8 cellular contexts compared by ENCODE assay signal in the genomic region with DNA sequence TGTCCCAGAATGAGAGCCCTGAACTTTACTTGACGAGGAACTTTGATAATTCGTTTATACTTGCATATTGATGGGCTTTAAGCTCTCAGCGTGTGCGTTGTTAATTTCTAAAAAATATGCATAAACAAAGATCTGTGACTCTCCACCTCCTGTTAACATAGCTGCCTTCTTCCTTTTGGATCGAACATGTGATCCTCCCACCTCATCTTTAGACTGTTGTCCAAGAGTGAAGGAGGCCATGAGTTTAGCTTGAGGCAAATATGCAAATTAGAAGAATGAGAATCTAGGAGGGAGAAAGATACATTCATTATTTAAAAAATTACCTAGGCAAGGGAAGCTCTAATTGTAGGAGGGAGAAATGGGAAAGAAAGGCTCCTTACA. TPM values are rescaled to one million over a fixed set of nuclear protein-coding genes. Genes with fewer than 3 reads are reported as not detected.
DNase-seq lines count a peak whose midpoint lies in the region; ATAC-seq and TF ChIP-seq lines count a peak whose summit lies in the region.

No MANE protein-coding gene starts in this region.

- H3K4me1 ChIP-seq in fibroblast of lung (ENCODE audit: control insufficient read depth, extremely low read depth, insufficient read depth, low read length) = peaks cover 6% of the 10 kb centered on the region
- peaks cover 2% of the 10 kb centered on the region for H3K4me1 ChIP-seq in rectal smooth muscle tissue (ENCODE audit: control insufficient read depth, insufficient read depth, low read length)

- TF ChIP-seq CTCF in fibroblast of lung (conservative IDR thresholded peaks at IDR 0.05 in 1 of 2, IDR thresholded peaks at IDR 0.05 in 1 of 2; ENCODE audit: low read depth in 1 of 2, low read length in 2 of 2) = no peak

- H3K4me3 ChIP-seq in fibroblast of lung (replicated peaks in 1 of 4; ENCODE audit: control extremely low read depth in 1 of 4, insufficient read depth in 1 of 4, low read depth in 3 of 4, low read length in 4 of 4) = peak overlapping the region; percentile 75 to 86 (median 80)
- H3K4me3 ChIP-seq in rectal smooth muscle tissue (ENCODE audit: low read length) = peak overlapping the region; percentile 80

- peak overlapping the region; percentile 90 for H3K4me2 ChIP-seq in fibroblast of lung (ENCODE audit: extremely low read depth, insufficient read depth, low read length)

- H3K9me3 ChIP-seq in fibroblast of lung (ENCODE audit: control insufficient read depth, insufficient read depth, low read depth, low read length) = no peaks in the 10 kb centered on the region

- peaks cover 23% of the 10 kb centered on the region for H3K79me2 ChIP-seq in fibroblast of lung (ENCODE audit: control insufficient read depth, insufficient read depth, low read length)

- no peaks in the 10 kb centered on the region for H4K20me1 ChIP-seq in fibroblast of lung (ENCODE audit: control insufficient read depth, extremely low read depth, insufficient read depth, low read length)

- H3K36me3 ChIP-seq in fibroblast of lung (ENCODE audit: control insufficient read depth, insufficient read depth, low read length) (no peaks in the 10 kb centered on the region), rectal smooth muscle tissue (ENCODE audit: control insufficient read depth, insufficient read depth, low read length) (no peaks in the 10 kb centered on the region)

- H3K9ac ChIP-seq in fibroblast of lung (ENCODE audit: insufficient read depth, low read length) (peak overlapping the region; percentile 86), rectal smooth muscle tissue (ENCODE audit: low read length) (peak overlapping the region; percentile 25)

- peak overlapping the region; percentile 94 for H3K27ac ChIP-seq in fibroblast of lung (ENCODE audit: insufficient read depth, low read length)
- peak overlapping the region; percentile 88 for H3K27ac ChIP-seq in rectal smooth muscle tissue (ENCODE audit: low read depth, low read length)

- H3K27me3 ChIP-seq in fibroblast of lung (ENCODE audit: control insufficient read depth, insufficient read depth, low read length) (no peaks in the 10 kb centered on the region), rectal smooth muscle tissue (ENCODE audit: control insufficient read depth, insufficient read depth, low read length) (no peaks in the 10 kb centered on the region)

- peak; percentile 57 for DNase-seq in DMS79 treated with DMSO at 0.1 percent for 48 hours (lab: John Stamatoyannopoulos, UW)
- no peak for DNase-seq in DMS79 (lab: John Stamatoyannopoulos, UW)
- peak in 1 of 2 donors; percentile 45 for DNase-seq in fibroblast of lung (ENCODE audit: low read depth in 2 of 2)
- no peak for DNase-seq in iPS-NIHi7 (ENCODE audit: extremely low spot score)
- DNase-seq in NCI-H1436 (lab: John Stamatoyannopoulos, UW) = no peak
- DNase-seq in mucosa of gallbladder (ENCODE audit: low spot score) = no peak

- ATAC-seq in SK-N-SH treated with all-trans-retinoic acid at 6 μM for 48 hours = peak; percentile 19

- peak overlapping the region; percentile 95 for H2AFZ ChIP-seq in fibroblast of lung (ENCODE audit: low read length)

TF ChIP-seq in SK-N-SH treated with all-trans-retinoic acid at 6 μM for 48 hours, 23 proteins besides CTCF, POLR2A, EP300 and RAD21:
- no peak for TF ChIP-seq ZNF8 (CRISPR knock-in tag; IDR thresholded peaks at IDR 0.05)
- TF ChIP-seq, protein P1, sequence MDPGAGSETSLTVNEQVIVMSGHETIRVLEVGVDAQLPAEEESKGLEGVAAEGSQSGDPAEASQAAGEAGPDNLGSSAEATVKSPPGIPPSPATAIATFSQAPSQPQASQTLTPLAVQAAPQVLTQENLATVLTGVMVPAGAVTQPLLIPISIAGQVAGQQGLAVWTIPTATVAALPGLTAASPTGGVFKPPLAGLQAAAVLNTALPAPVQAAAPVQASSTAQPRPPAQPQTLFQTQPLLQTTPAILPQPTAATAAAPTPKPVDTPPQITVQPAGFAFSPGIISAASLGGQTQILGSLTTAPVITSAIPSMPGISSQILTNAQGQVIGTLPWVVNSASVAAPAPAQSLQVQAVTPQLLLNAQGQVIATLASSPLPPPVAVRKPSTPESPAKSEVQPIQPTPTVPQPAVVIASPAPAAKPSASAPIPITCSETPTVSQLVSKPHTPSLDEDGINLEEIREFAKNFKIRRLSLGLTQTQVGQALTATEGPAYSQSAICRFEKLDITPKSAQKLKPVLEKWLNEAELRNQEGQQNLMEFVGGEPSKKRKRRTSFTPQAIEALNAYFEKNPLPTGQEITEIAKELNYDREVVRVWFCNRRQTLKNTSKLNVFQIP (CRISPR knock-in tag; IDR thresholded peaks at IDR 0.05; ENCODE audit: borderline replicate concordance, low read depth) = no peak
- TF ChIP-seq GLIS3 (CRISPR knock-in tag; IDR thresholded peaks at IDR 0.05) = no peak
- TF ChIP-seq PPARA (CRISPR knock-in tag; IDR thresholded peaks at IDR 0.05; ENCODE audit: borderline replicate concordance) = no peak
- TF ChIP-seq ISL1 (CRISPR knock-in tag; IDR thresholded peaks at IDR 0.05) = no peak
- no peak for TF ChIP-seq CSDC2 (CRISPR knock-in tag; IDR thresholded peaks at IDR 0.05)
- TF ChIP-seq SNAI2 (CRISPR knock-in tag; IDR thresholded peaks at IDR 0.05) = no peak
- TF ChIP-seq ZFP3 (CRISPR knock-in tag; IDR thresholded peaks at IDR 0.05) = no peak
- TF ChIP-seq, protein P2, sequence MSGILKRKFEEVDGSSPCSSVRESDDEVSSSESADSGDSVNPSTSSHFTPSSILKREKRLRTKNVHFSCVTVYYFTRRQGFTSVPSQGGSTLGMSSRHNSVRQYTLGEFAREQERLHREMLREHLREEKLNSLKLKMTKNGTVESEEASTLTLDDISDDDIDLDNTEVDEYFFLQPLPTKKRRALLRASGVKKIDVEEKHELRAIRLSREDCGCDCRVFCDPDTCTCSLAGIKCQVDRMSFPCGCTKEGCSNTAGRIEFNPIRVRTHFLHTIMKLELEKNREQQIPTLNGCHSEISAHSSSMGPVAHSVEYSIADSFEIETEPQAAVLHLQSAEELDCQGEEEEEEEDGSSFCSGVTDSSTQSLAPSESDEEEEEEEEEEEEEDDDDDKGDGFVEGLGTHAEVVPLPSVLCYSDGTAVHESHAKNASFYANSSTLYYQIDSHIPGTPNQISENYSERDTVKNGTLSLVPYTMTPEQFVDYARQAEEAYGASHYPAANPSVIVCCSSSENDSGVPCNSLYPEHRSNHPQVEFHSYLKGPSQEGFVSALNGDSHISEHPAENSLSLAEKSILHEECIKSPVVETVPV (CRISPR knock-in tag; IDR thresholded peaks at IDR 0.05) = no peak
- TF ChIP-seq RARB (CRISPR knock-in tag; IDR thresholded peaks at IDR 0.05) = no peak
- no peak for TF ChIP-seq ZC3H10 (CRISPR knock-in tag; IDR thresholded peaks at IDR 0.05)
- no peak for TF ChIP-seq ARNTL (CRISPR knock-in tag; IDR thresholded peaks at IDR 0.05; ENCODE audit: borderline replicate concordance, low read depth)
- no peak for TF ChIP-seq ZNF565 (CRISPR knock-in tag; conservative IDR thresholded peaks at IDR 0.05; ENCODE audit: low read depth)
- no peak for TF ChIP-seq ESRRG (CRISPR knock-in tag; IDR thresholded peaks at IDR 0.05)
- TF ChIP-seq OSR1 (CRISPR knock-in tag; IDR thresholded peaks at IDR 0.05) = no peak

RNA-seq across cellular contexts. Expression of gene TTC8, which starts 0.6 kb away (rescaled TPM):
- total RNA-seq in fibroblast of lung = 27.5 and 31.2 TPM in 2 replicates
- 44.2 and 49.4 TPM in 2 replicates for polyA plus RNA-seq in fibroblast of lung
- polyA plus RNA-seq in fibroblast of lung (2012) = 27.6 and 28.7 TPM in 2 replicates
- 5.1 and 6.7 TPM in 2 replicates for polyA minus RNA-seq in fibroblast of lung (ENCODE audit: low replicate concordance)
- total RNA-seq in mucosa of gallbladder = 21.1 TPM

RNA-seq across cellular contexts. Expression of gene EML5, which starts 32.3 kb away (rescaled TPM):
- 0.66 and 0.77 TPM in 2 replicates for total RNA-seq in fibroblast of lung
- 0.10 and 0.43 TPM in 2 replicates for polyA plus RNA-seq in fibroblast of lung
- 0.14 and 0.55 TPM in 2 replicates for polyA plus RNA-seq in fibroblast of lung (2012)
- not detected in 2 replicates for polyA minus RNA-seq in fibroblast of lung (ENCODE audit: low replicate concordance)
- 1.7 TPM for total RNA-seq in mucosa of gallbladder
